Comparison of ENCODE assay signal across 22 cellular contexts in the genomic region with DNA sequence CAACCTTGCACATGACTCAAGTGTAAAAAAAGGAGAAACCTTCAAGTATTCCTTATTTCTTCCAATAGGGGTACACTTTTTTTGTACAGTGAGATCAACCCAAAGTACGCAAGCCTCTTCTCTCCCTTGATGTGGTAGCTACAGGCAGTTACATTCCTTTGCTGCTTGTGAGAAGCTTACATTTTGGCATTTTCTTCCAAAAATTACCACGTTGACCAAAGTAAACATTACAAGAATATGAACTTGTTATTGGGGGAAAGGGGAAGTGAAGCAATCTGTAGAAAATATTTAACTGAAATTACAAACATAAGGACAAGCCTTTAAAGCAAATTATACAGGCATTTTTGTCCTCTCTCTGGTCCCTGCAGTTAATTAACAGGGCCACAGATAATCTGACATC.
DNase-seq lines count a peak whose midpoint lies in the region; ATAC-seq, FAIRE-seq and TF ChIP-seq lines count a peak whose summit lies in the region.
"Had no signal": no experiment of that assay in that cellular context is flagged by ENCODE, and none has a peak within 500 bp of the region (broad histone marks: within the 10 kb centered on the region; RNA-seq: fewer than 3 reads in every experiment).

No MANE protein-coding gene starts in this region.

- DNase-seq in NOMO-1 treated with DMSO at 0.1 percent for 48 hours (lab: John Stamatoyannopoulos, UW; ENCODE audit: unreplicated experiment) (peak; percentile 37), NOMO-1 treated with dmso at 0.1 percent for 144 hours (lab: John Stamatoyannopoulos, UW; ENCODE audit: unreplicated experiment) (no peak), choroid plexus epithelial cell (ENCODE audit: low read depth) (peak; percentile 67), left lobe of liver (ENCODE audit: low spot score) (no peak), frontal cortex (ENCODE audit: low spot score in 2 of 2) (no peak), H54 (ENCODE audit: insufficient read length, low spot score) (no peak), D721Med (ENCODE audit: insufficient read length, low spot score) (no peak)
- no peak for DNase-seq in stimulated activated naive CD4-positive, alpha-beta T cell (lab: John Stamatoyannopoulos, UW)
- DNase-seq: 8988T; CD4-positive, CD25-positive, alpha-beta regulatory T cell; DMS79; GOT3; HFFc6; KG1; NCI-H1417; NCI-H1930; NCI-H2171; NCI-H82; SHP77 had no signal

- no peak for TF ChIP-seq POLR2A in H54 (IDR thresholded peaks at IDR 0.05; ENCODE audit: low read depth, low read length)

- TF ChIP-seq CTCF in choroid plexus epithelial cell (conservative IDR thresholded peaks at IDR 0.05; ENCODE audit: low read depth, low read length), result no peak
- TF ChIP-seq CTCF in D721Med (IDR thresholded peaks at IDR 0.05; ENCODE audit: insufficient read depth, missing control alignments), result no peak

- no peak overlapping the region for H3K4me3 ChIP-seq in choroid plexus epithelial cell (ENCODE audit: low read depth, low read length)

- peak; percentile 19 for ATAC-seq in left lobe of liver

- FAIRE-seq in frontal cortex (lab: Jason Lieb, UNC) (no peak), H54 (lab: Jason Lieb, UNC) (no peak), D721Med (lab: Jason Lieb, UNC) (no peak)
- FAIRE-seq: G401.6, GM12891, RCC 7860 had no signal

Comparison
In these comparisons a context has a peak if more than half of its experiments do, and no peak if none do; other contexts are left out.
1. DNase-seq: peak in NOMO-1 treated with DMSO at 0.1 percent for 48 hours (single experiment) and choroid plexus epithelial cell (single experiment); none in NOMO-1 treated with dmso at 0.1 percent for 144 hours (single experiment), left lobe of liver (single experiment), stimulated activated naive CD4-positive, alpha-beta T cell (0 of 6), frontal cortex (0 of 2), H54 (single experiment) and D721Med (single experiment).